1 cellular context compared by ENCODE assay signal in the genomic region with DNA sequence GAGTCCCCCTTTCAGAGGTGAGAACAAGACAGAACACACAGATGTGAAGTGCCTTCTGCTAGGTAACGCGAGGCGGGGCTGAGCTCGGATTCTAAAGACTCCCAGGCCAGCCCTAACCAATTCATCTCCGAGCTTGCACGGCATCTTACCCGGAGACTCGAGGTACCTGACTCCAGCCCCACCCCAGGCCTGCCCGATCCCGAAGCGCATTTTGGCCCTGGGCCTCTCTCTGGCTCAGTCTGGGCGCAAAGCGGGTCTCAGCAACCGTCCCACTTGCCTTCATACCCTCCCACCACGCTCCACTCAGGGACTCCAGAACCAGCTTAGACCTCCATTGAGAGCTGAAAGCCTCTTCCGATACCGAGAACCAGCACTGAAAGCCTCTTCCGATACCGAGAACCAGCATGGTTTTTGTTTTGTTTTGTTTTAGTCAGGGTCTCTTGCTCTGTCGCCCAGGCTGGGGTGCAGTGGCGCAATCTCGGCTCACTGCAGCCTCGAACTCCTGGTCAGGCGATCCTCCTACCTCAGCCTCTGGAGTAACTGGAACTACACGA.
TF ChIP-seq lines count a peak whose summit lies in the region.

No MANE protein-coding gene starts in this region.

TF ChIP-seq in SK-N-SH, 30 proteins besides CTCF, POLR2A, EP300 and RAD21 (continued from another document):
- TF ChIP-seq SIN3A (IDR thresholded peaks at IDR 0.05; ENCODE audit: borderline replicate concordance, low read depth, low read length): no peak; the same call in 1 of the 2 replicates
